In genomic region chr17:76260220-76260619, GRCh38 we compare ENCODE assay signal across 23 cellular contexts. TPM values are rescaled to one million over a fixed set of nuclear protein-coding genes. Genes with fewer than 3 reads are reported as not detected.
A peak's percentile ranks its signal among the peaks of the same experiment; 100 is the strongest.
DNase-seq lines count a peak whose midpoint lies in the region; ATAC-seq, FAIRE-seq and TF ChIP-seq lines count a peak whose summit lies in the region.
"Had no signal": no experiment of that assay in that cellular context is flagged by ENCODE, and none has a peak within 500 bp of the region (broad histone marks: within the 10 kb centered on the region; RNA-seq: fewer than 3 reads in every experiment).

No MANE protein-coding gene starts in this region.

- peaks cover 66% of the 10 kb centered on the region for H3K4me1 ChIP-seq in Caco-2
- peaks cover 40% of the 10 kb centered on the region for H3K4me1 ChIP-seq in Karpas-422 (ENCODE audit: low read length)
- peaks cover 18 to 54% of the 10 kb centered on the region in 2 donors for H3K4me1 ChIP-seq in left lung
- peaks cover 8 to 9% of the 10 kb centered on the region in 2 donors for H3K4me1 ChIP-seq in small intestine (ENCODE audit: control insufficient read depth in 2 of 2, insufficient read depth in 1 of 2, low read depth in 1 of 2, low read length in 1 of 2)

- no peak overlapping the region for H3K9ac ChIP-seq in Karpas-422 (ENCODE audit: low read length)

- H2AFZ ChIP-seq in Karpas-422 (ENCODE audit: low read length) = no peak overlapping the region

- no peak overlapping the region for H3K4me3 Mint-ChIP-seq in Caco-2 (ENCODE audit: unreplicated experiment)
- H3K4me3 Mint-ChIP-seq in naive thymus-derived CD8-positive, alpha-beta T cell = no peak overlapping the region
- H3K4me3 Mint-ChIP-seq: activated CD8-positive, alpha-beta memory T cell treated with anti-CD3 and anti-CD28 coated beads, Interleukin-2, amount 10 ng/mL, durations not matched to agents 7 days and 5 days; CD8-positive, alpha-beta T cell; stimulated activated naive CD8-positive, alpha-beta T cell treated with anti-CD3 and anti-CD28 coated beads, Interleukin-15, Interleukin-2, amounts not matched to agents 100 ng/mL and 50 ng/mL, for 24 hours had no signal

- TF ChIP-seq CTCF in Caco-2 (IDR thresholded peaks at IDR 0.05; ENCODE audit: insufficient read depth in 1 of 2, low read depth in 1 of 2, low read length in 1 of 2, severe bottlenecking in 1 of 2, unreplicated experiment in 1 of 2) = no peak
- TF ChIP-seq CTCF in left lung (IDR thresholded peaks at IDR 0.05) = no peak

- CTCF ChIA-PET in Caco-2 (lab: Charles Lee) = interaction anchor here (2.8 kb wide), 1 partner anchor 20 kb away, joined by 22 read pairs; no protein-coding TSS in a partner anchor

- H3K27me3 Mint-ChIP-seq in Caco-2 (ENCODE audit: insufficient read depth, unreplicated experiment) = no peaks in the 10 kb centered on the region
- no peaks in the 10 kb centered on the region for H3K27me3 Mint-ChIP-seq in naive thymus-derived CD8-positive, alpha-beta T cell
- H3K27me3 Mint-ChIP-seq: activated CD8-positive, alpha-beta memory T cell treated with anti-CD3 and anti-CD28 coated beads, Interleukin-2, amount 10 ng/mL, durations not matched to agents 7 days and 5 days; stimulated activated naive CD8-positive, alpha-beta T cell treated with anti-CD3 and anti-CD28 coated beads, Interleukin-15, Interleukin-2, amounts not matched to agents 100 ng/mL and 50 ng/mL, for 24 hours had no signal

- peak overlapping the region; percentile 96 for H3K27ac Mint-ChIP-seq in Caco-2 (ENCODE audit: unreplicated experiment)
- H3K27ac Mint-ChIP-seq in naive thymus-derived CD8-positive, alpha-beta T cell = peak overlapping the region in 5 of 10 donors; percentile 33 to 83 (median 81)
- H3K27ac Mint-ChIP-seq: activated CD8-positive, alpha-beta memory T cell treated with anti-CD3 and anti-CD28 coated beads, Interleukin-2, amount 10 ng/mL, durations not matched to agents 7 days and 5 days; activated T-helper 2 cell treated with anti-CD3 and anti-CD28 coated beads, Interferon-gamma antibody, Interleukin-2, Interleukin-4, amounts not matched to agents 10 μg/mL and 5 μg/mL and 100 μg/mL, durations not matched to agents 14 hours and 24 hours and 36 hours; CD8-positive, alpha-beta T cell; stimulated activated naive CD8-positive, alpha-beta T cell treated with anti-CD3 and anti-CD28 coated beads, Interleukin-15, Interleukin-2, amounts not matched to agents 100 ng/mL and 50 ng/mL, for 24 hours had no signal

- H3K36me3 ChIP-seq in Caco-2 (ENCODE audit: control insufficient read depth, insufficient read depth, low read length) (no peaks in the 10 kb centered on the region), Karpas-422 (ENCODE audit: insufficient read depth, low read length) (no peaks in the 10 kb centered on the region), left lung (no peaks in the 10 kb centered on the region), small intestine (ENCODE audit: control insufficient read depth in 2 of 2, insufficient read depth in 2 of 2, low read length in 2 of 2) (no peaks in the 10 kb centered on the region)
- H3K36me3 ChIP-seq: gastrocnemius medialis, ovary had no signal

- no peak overlapping the region for H3K27ac ChIP-seq in Karpas-422 (ENCODE audit: low read length)
- H3K27ac ChIP-seq in left lung = no peak overlapping the region
- H3K27ac ChIP-seq in small intestine (ENCODE audit: low read depth in 1 of 2, low read length in 1 of 2) = peak overlapping the region; percentile 89 to 97
- H3K27ac ChIP-seq: ovary had no signal

- intact Hi-C loops in Caco-2 (cut with micrococcal nuclease; ENCODE audit: unreplicated experiment) (loop anchor here (10.0 kb wide), 1 partner anchor 155 kb away; the partner anchor contains the start of gene EXOC7), left lung (cut with DNase I) (no loop called here)

- ATAC-seq in left lung = no peak
- no peak for ATAC-seq in naive thymus-derived CD8-positive, alpha-beta T cell
- ATAC-seq: activated CD8-positive, alpha-beta memory T cell treated with anti-CD3 and anti-CD28 coated beads, Interleukin-2, amount 10 ng/mL, durations not matched to agents 7 days and 5 days; CD8-positive, alpha-beta T cell; gastrocnemius medialis; SK-N-SH treated with all-trans-retinoic acid at 6 μM for 48 hours had no signal

- H3K4me3 ChIP-seq in Caco-2 (ENCODE audit: low read depth, low read length) = no peak overlapping the region
- H3K4me3 ChIP-seq in Karpas-422 (ENCODE audit: low read length) = no peak overlapping the region
- no peak overlapping the region for H3K4me3 ChIP-seq in left lung
- no peak overlapping the region for H3K4me3 ChIP-seq in small intestine (ENCODE audit: low read depth in 1 of 2, low read length in 2 of 2)
- H3K4me3 ChIP-seq: dorsolateral prefrontal cortex, gastrocnemius medialis, ovary had no signal

- no TSS peak for BruUV-seq in Caco-2 (replicated peaks; lab: Mats Ljungman, UMichigan)

- H3K79me2 ChIP-seq in Karpas-422 (ENCODE audit: low read length) = no peaks in the 10 kb centered on the region

- POLR2A ChIA-PET in Caco-2 (lab: Charles Lee) = interaction anchor here (1.2 kb wide), 1 partner anchor 8 kb away, joined by 4 read pairs; no protein-coding TSS in a partner anchor
- POLR2A ChIA-PET in naive thymus-derived CD8-positive, alpha-beta T cell (lab: Charles Lee) = interaction anchor here (1.3 to 31.3 kb wide), 5 partner anchors 3 to 104 kb away, joined by 3 to 923 read pairs (median 527); partner anchors contain the start of genes RNF157 and UBALD2

- no peak for FAIRE-seq in small intestine (lab: Jason Lieb, UNC)

- no peaks in the 10 kb centered on the region for H3K9me3 Mint-ChIP-seq in Caco-2 (ENCODE audit: unreplicated experiment)
- H3K9me3 Mint-ChIP-seq in naive thymus-derived CD8-positive, alpha-beta T cell = peaks cover 0 to 7% (median 2%) of the 10 kb centered on the region in 9 donors
- H3K9me3 Mint-ChIP-seq: stimulated activated naive CD8-positive, alpha-beta T cell treated with anti-CD3 and anti-CD28 coated beads, Interleukin-15, Interleukin-2, amounts not matched to agents 100 ng/mL and 50 ng/mL, for 24 hours had no signal

- H3K27me3 ChIP-seq in Caco-2 (replicated peaks; ENCODE audit: control insufficient read depth, insufficient read depth, low read length) (no peaks in the 10 kb centered on the region), Karpas-422 (ENCODE audit: low read length) (no peaks in the 10 kb centered on the region), left lung (no peaks in the 10 kb centered on the region), small intestine (ENCODE audit: control insufficient read depth in 2 of 2, insufficient read depth in 2 of 2, low read length in 2 of 2) (no peaks in the 10 kb centered on the region)
- H3K27me3 ChIP-seq: dorsolateral prefrontal cortex, gastrocnemius medialis, ovary had no signal

- no peaks in the 10 kb centered on the region for H4K20me1 ChIP-seq in Karpas-422 (ENCODE audit: insufficient read depth, low read depth, low read length)

- H3K9me3 ChIP-seq in Caco-2 (no peaks in the 10 kb centered on the region), Karpas-422 (ENCODE audit: low read length) (no peaks in the 10 kb centered on the region), left lung (no peaks in the 10 kb centered on the region), small intestine (ENCODE audit: control insufficient read depth, low read depth) (no peaks in the 10 kb centered on the region)
- H3K9me3 ChIP-seq: gastrocnemius medialis, ovary had no signal

- H3K36me3 Mint-ChIP-seq in Caco-2 (ENCODE audit: insufficient read depth, unreplicated experiment) = peaks cover 17% of the 10 kb centered on the region
- H3K36me3 Mint-ChIP-seq in naive thymus-derived CD8-positive, alpha-beta T cell = peaks cover 0 to 4% (median 3%) of the 10 kb centered on the region in 3 donors
- H3K36me3 Mint-ChIP-seq: CD8-positive, alpha-beta T cell had no signal

- WGBS in small intestine, 3 donors = 85 to 90% (median 87%) methylated on average over 7 of the region's 7 CpGs

- H3K4me1 Mint-ChIP-seq in Caco-2 (ENCODE audit: low read depth, unreplicated experiment) = peaks cover 53% of the 10 kb centered on the region
- peaks cover 29 to 72% (median 61%) of the 10 kb centered on the region in 4 donors for H3K4me1 Mint-ChIP-seq in naive thymus-derived CD8-positive, alpha-beta T cell

- H3K4me2 ChIP-seq in Karpas-422 (ENCODE audit: low read depth, low read length, poor library complexity, severe bottlenecking) = peak overlapping the region; percentile 2

- DNase-seq in Caco-2 (no peak), Karpas-422 (no peak), left lung (peak; percentile 7 to 11), small intestine (no peak), GM03348 (ENCODE audit: low spot score) (no peak), NCI-H345 treated with DMSO at 0.1 percent for 48 hours (lab: John Stamatoyannopoulos, UW; ENCODE audit: unreplicated experiment) (no peak)
- DNase-seq in naive thymus-derived CD8-positive, alpha-beta T cell = no peak
- DNase-seq: activated CD4-positive, alpha-beta T cell treated with anti-CD3 and anti-CD28 coated beads for 4 hours; activated CD8-positive, alpha-beta memory T cell treated with anti-CD3 and anti-CD28 coated beads, Interleukin-2, amount 10 ng/mL, durations not matched to agents 7 days and 5 days; CD8-positive, alpha-beta T cell; DND-41; dorsolateral prefrontal cortex; gastrocnemius medialis; GOT3; KG1; left cardiac atrium; MV-4-11; NCI-H1930; NCI-H446; ovary had no signal

- no peaks in the 10 kb centered on the region for H3K9me2 ChIP-seq in Karpas-422 (replicated peaks; ENCODE audit: insufficient read depth, low read length)

RNA-seq across cellular contexts. Expression of gene UBALD2, which starts 4.9 kb away (rescaled TPM):
- total RNA-seq in Caco-2 (2022) (50.0 and 51.6 TPM in 2 replicates), left lung (10 to 100 TPM; 45.7 to 52.7 TPM)
- total RNA-seq in Karpas-422 (2014; rRNA removed; shearing (Covaris generic); ENCODE audit: low replicate concordance) = 22.5 and 46.3 TPM in 2 replicates
- 100 to 1,000 TPM in 2 of 3 donors, 10 to 100 TPM in 1; 54.3 to 118 (median 114) TPM for polyA plus RNA-seq in small intestine
- total RNA-seq in naive thymus-derived CD8-positive, alpha-beta T cell = 100 to 1,000 TPM; 111 to 122 TPM
- polyA plus RNA-seq in naive thymus-derived CD8-positive, alpha-beta T cell = 1 to 10 TPM; 6.6 to 9.7 (median 8.2) TPM

RNA-seq across cellular contexts. Expression of gene RNF157, which starts 19.9 kb away (rescaled TPM):
- total RNA-seq in Caco-2 (2022) (25.9 and 29.3 TPM in 2 replicates), left lung (1 to 10 TPM in 1 of 2 donors, under 1 TPM in 1; 0.79 to 1.4 TPM)
- total RNA-seq in Karpas-422 (2014; rRNA removed; shearing (Covaris generic); ENCODE audit: low replicate concordance) = not detected in 2 replicates
- 10 to 100 TPM; 18.1 to 30.6 (median 25.0) TPM for polyA plus RNA-seq in small intestine
- 10 to 100 TPM; 46.1 to 46.4 TPM for total RNA-seq in naive thymus-derived CD8-positive, alpha-beta T cell
- 10 to 100 TPM in 2 of 3 donors, 1 to 10 TPM in 1; 4.9 to 29.4 (median 10.5) TPM for polyA plus RNA-seq in naive thymus-derived CD8-positive, alpha-beta T cell

RNA-seq across cellular contexts. Expression of gene QRICH2, which starts 47.9 kb away (rescaled TPM):
- total RNA-seq in Caco-2 (2022) (1.1 and 1.5 TPM in 2 replicates), left lung (1 to 10 TPM; 2.8 to 3.3 TPM)
- total RNA-seq in Karpas-422 (2014; rRNA removed; shearing (Covaris generic); ENCODE audit: low replicate concordance) = 3.1 and 3.7 TPM in 2 replicates
- polyA plus RNA-seq in small intestine = 1 to 10 TPM; 2.5 to 3.0 (median 2.7) TPM
- 1 to 10 TPM; 6.5 to 8.3 TPM for total RNA-seq in naive thymus-derived CD8-positive, alpha-beta T cell
- under 1 TPM; 0.13 to 0.59 (median 0.23) TPM for polyA plus RNA-seq in naive thymus-derived CD8-positive, alpha-beta T cell

Comparison
In these comparisons a context has a peak if more than half of its experiments do, and no peak if none do; other contexts are left out.
1. DNase-seq: peak in left lung (2 of 2); none in Caco-2 (0 of 2), Karpas-422 (single experiment), small intestine (single experiment), GM03348 (single experiment), NCI-H345 treated with DMSO at 0.1 percent for 48 hours (single experiment) and naive thymus-derived CD8-positive, alpha-beta T cell (0 of 10).
2. H3K27ac ChIP-seq: peak in small intestine (2 of 2); none in Karpas-422 (single experiment) and left lung (0 of 2).
3. RNA of gene RNF157, which starts 19.9 kb away (total RNA-seq): 46.1 to 46.4 TPM in naive thymus-derived CD8-positive, alpha-beta T cell and 25.9 to 29.3 TPM in Caco-2; 0.79 to 1.4 TPM in left lung and not detected in Karpas-422; every median in the first group is over 10 times any median in the second.